9 cellular contexts compared by ENCODE assay signal in the genomic region with DNA sequence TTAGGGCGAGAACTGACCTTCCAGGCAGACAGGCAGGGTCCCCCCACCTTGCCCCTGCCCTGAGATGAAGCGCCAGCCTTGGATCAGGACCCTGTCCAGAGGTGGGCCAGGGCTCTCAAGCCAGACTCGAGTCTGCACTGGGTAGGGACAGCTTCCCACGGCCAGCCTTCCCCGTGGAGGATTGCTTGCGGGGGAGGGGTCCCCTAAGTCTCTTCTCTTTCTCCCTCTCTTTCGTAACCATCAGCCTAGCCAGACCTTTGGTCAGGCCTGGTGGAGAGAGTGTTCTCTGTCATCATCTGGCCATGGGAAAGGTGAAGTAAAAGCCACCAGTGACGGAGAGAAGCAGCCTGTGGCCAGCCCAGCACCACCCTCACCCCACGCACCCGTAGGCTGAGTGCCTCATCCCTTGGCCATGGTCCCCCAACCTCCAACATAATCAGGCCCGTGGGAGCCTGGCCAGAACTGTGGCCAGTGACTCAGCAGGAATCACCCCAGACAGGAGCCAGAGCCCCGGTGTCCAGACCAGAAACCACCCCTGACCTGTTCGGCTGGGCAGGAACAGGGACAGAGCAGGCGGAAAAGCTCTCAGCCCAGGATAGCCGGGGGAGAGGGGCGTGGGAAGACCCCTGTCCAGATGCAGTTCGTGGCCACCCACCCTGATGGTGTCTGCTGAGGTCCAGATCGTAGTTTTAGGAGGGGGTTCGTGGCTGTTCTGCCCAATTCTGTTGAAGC. TPM values are rescaled to one million over a fixed set of nuclear protein-coding genes. Genes with fewer than 3 reads are reported as not detected.
DNase-seq lines count a peak whose midpoint lies in the region; ATAC-seq and TF ChIP-seq lines count a peak whose summit lies in the region.
"Had no signal": no experiment of that assay in that cellular context is flagged by ENCODE, and none has a peak within 500 bp of the region (broad histone marks: within the 10 kb centered on the region; RNA-seq: fewer than 3 reads in every experiment).

No MANE protein-coding gene starts in this region.

- H3K4me3 ChIP-seq in A673 (ENCODE audit: low read depth, low read length, poor library complexity, severe bottlenecking): no peak overlapping the region

- POLR2A ChIA-PET in A673 (lab: Charles Lee; ENCODE audit: low non-redundant PET): no interaction called here

- CTCF ChIA-PET in A673 (lab: Charles Lee): no interaction called here

- DNase-seq in Daoy (ENCODE audit: low read depth) (peak; percentile 78), fibroblast of the conjunctiva (ENCODE audit: low read depth) (peak; percentile 36), progenitor cell of endocrine pancreas (ENCODE audit: low spot score, unreplicated experiment) (no peak), 8988T (no peak), A673 (ENCODE audit: low spot score) (no peak)
- no peak for DNase-seq in effector CD8-positive, alpha-beta T cell (lab: John Stamatoyannopoulos, UW)
- DNase-seq: Kasumi-1 had no signal

- H3K27ac Mint-ChIP-seq in progenitor cell of endocrine pancreas: peak overlapping the region; percentile 12

- no peaks in the 10 kb centered on the region for H3K4me1 ChIP-seq in A673 (ENCODE audit: insufficient read depth, low read length, poor library complexity, severe bottlenecking)

- H3K36me3 Mint-ChIP-seq in progenitor cell of endocrine pancreas (ENCODE audit: insufficient read depth): no peaks in the 10 kb centered on the region

- intact Hi-C loops in A673 (cut with micrococcal nuclease; ENCODE audit: unreplicated experiment): no loop called here

- H3K36me3 ChIP-seq in A673 (ENCODE audit: insufficient read depth, low read length, poor library complexity, severe bottlenecking): no peaks in the 10 kb centered on the region

- no peaks in the 10 kb centered on the region for H3K27me3 ChIP-seq in A673 (replicated peaks; ENCODE audit: insufficient read depth, low read depth, low read length, poor library complexity)

- no peak overlapping the region for H3K27ac ChIP-seq in A673 (ENCODE audit: low read depth, low read length, poor library complexity, severe bottlenecking)

- H3K4me3 Mint-ChIP-seq in progenitor cell of endocrine pancreas (ENCODE audit: low read depth): no peak overlapping the region

- ATAC-seq in SK-N-SH treated with all-trans-retinoic acid at 6 μM for 48 hours (peak; percentile 60), HG03045 (IDR thresholded peaks at IDR 0.05; ENCODE audit: unreplicated experiment) (no peak)

- H3K9me3 Mint-ChIP-seq in progenitor cell of endocrine pancreas (ENCODE audit: low read depth): no peaks in the 10 kb centered on the region

- TF ChIP-seq CTCF in progenitor cell of endocrine pancreas (IDR thresholded peaks at IDR 0.05; ENCODE audit: unreplicated experiment) (no peak), A673 (conservative IDR thresholded peaks at IDR 0.05; ENCODE audit: low read depth, low read length) (no peak)

- no peaks in the 10 kb centered on the region for H3K9me3 ChIP-seq in A673 (ENCODE audit: low read depth, low read length, poor library complexity, severe bottlenecking)

- H3K27me3 Mint-ChIP-seq in progenitor cell of endocrine pancreas: peaks cover 3% of the 10 kb centered on the region

- H3K4me1 Mint-ChIP-seq in progenitor cell of endocrine pancreas (ENCODE audit: low read depth): no peaks in the 10 kb centered on the region

- no TSS peak for BruUV-seq in A673 (replicated peaks; lab: Mats Ljungman, UMichigan)

TF ChIP-seq in SK-N-SH treated with all-trans-retinoic acid at 6 μM for 48 hours, 23 proteins besides CTCF, POLR2A, EP300 and RAD21:
- TF ChIP-seq ISL1 (CRISPR knock-in tag; IDR thresholded peaks at IDR 0.05): no peak
- TF ChIP-seq BACH2 (CRISPR knock-in tag; IDR thresholded peaks at IDR 0.05; ENCODE audit: borderline replicate concordance): no peak
- 0 out of 2 replicates have a peak, but pooled peaks have one; percentile 51 for TF ChIP-seq ZFP3 (CRISPR knock-in tag; IDR thresholded peaks at IDR 0.05)
- no peak for TF ChIP-seq TOX (CRISPR knock-in tag; IDR thresholded peaks at IDR 0.05; ENCODE audit: borderline replicate concordance)
TF ChIP-seq in SK-N-SH treated with all-trans-retinoic acid at 6 μM for 48 hours: peak in this region for 1.

RNA-seq across cellular contexts. Expression of a gene that starts 47.1 kb away (rescaled TPM):
- 1.3 and 1.7 TPM in 2 replicates for total RNA-seq in Daoy (2014; rRNA removed; shearing (Covaris generic))
- 1.3 and 1.7 TPM in 2 replicates for total RNA-seq in progenitor cell of endocrine pancreas
- total RNA-seq in A673 (2021): 4.1 and 4.4 TPM in 2 replicates

Comparison
In these comparisons a context has a peak if more than half of its experiments do, and no peak if none do; other contexts are left out.
1. DNase-seq: peak in Daoy (single experiment) and fibroblast of the conjunctiva (single experiment); none in progenitor cell of endocrine pancreas (single experiment), 8988T (single experiment), A673 (single experiment) and effector CD8-positive, alpha-beta T cell (single experiment).